In the genomic region with DNA sequence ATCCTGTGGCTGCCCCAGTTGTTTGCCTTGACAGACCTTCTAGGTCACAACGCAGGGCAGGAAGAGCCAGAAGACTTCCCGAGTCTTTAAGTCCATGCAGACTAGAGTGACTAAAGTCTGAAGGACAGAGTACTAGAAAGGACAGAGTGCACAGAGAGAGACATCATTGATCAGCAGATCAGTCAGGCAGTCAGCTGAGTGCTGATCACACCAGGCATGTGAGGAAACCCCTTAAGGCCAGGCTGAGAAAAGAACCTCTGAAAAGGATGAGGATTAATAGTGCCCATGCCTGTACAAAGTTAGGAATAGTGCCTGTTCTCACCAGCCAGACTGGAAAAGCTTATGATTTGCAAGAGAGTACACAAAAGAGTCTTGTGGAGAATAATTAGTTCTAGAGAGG, we compare ENCODE assay signal across 19 cellular contexts.
DNase-seq lines count a peak whose midpoint lies in the region; ATAC-seq and TF ChIP-seq lines count a peak whose summit lies in the region.
"Had no signal": no experiment of that assay in that cellular context is flagged by ENCODE, and none has a peak within 500 bp of the region (broad histone marks: within the 10 kb centered on the region; RNA-seq: fewer than 3 reads in every experiment).

No MANE protein-coding gene starts in this region.

- no peaks in the 10 kb centered on the region for H3K36me3 Mint-ChIP-seq in stimulated activated effector memory CD8-positive, alpha-beta T cell treated with anti-CD3 and anti-CD28 coated beads, Interleukin-12 subunit alpha, Interleukin-12 subunit beta, amount 100 ng/mL, for 72 hours
- H3K36me3 Mint-ChIP-seq: CD4-positive, alpha-beta memory T cell had no signal

- no peaks in the 10 kb centered on the region for H3K4me1 Mint-ChIP-seq in stimulated activated effector memory CD8-positive, alpha-beta T cell treated with anti-CD3 and anti-CD28 coated beads, Interleukin-12 subunit alpha, Interleukin-12 subunit beta, amount 100 ng/mL, for 72 hours
- H3K4me1 Mint-ChIP-seq: B cell; CD4-positive, alpha-beta memory T cell had no signal

- no peak for ATAC-seq in stimulated activated effector memory CD8-positive, alpha-beta T cell treated with anti-CD3 and anti-CD28 coated beads, Interleukin-12 subunit alpha, Interleukin-12 subunit beta, amount 100 ng/mL, for 72 hours

- no peaks in the 10 kb centered on the region for H3K9me3 ChIP-seq in WERI-Rb-1 (ENCODE audit: severe bottlenecking)
- H3K9me3 ChIP-seq: HAP-1 had no signal

- DNase-seq in NCI-H82 (lab: John Stamatoyannopoulos, UW) (peak; percentile 50), NCI-H82 treated with DMSO at 0.1 percent for 48 hours (lab: John Stamatoyannopoulos, UW; ENCODE audit: unreplicated experiment) (no peak), WERI-Rb-1 (peak; percentile 32), left kidney (ENCODE audit: low read depth, low spot score) (peak; percentile 23), NK-92 (lab: John Stamatoyannopoulos, UW; ENCODE audit: unreplicated experiment) (no peak), DMS114 treated with DMSO at 0.1 percent for 48 hours (lab: John Stamatoyannopoulos, UW; ENCODE audit: unreplicated experiment) (no peak), NCI-H1092 treated with DMSO at 0.1 percent for 48 hours (lab: John Stamatoyannopoulos, UW) (no peak)
- no peak for DNase-seq in stimulated activated effector memory CD8-positive, alpha-beta T cell treated with anti-CD3 and anti-CD28 coated beads, Interleukin-12 subunit alpha, Interleukin-12 subunit beta, amount 100 ng/mL, for 72 hours (ENCODE audit: low spot score in 2 of 2)
- DNase-seq: C1 segment of cervical spinal cord; Calu3; CD4-positive, alpha-beta memory T cell; COR-L47; DMS153; DND-41; GOT3; HFFc6 had no signal

- H3K9me3 Mint-ChIP-seq in stimulated activated effector memory CD8-positive, alpha-beta T cell treated with anti-CD3 and anti-CD28 coated beads, Interleukin-12 subunit alpha, Interleukin-12 subunit beta, amount 100 ng/mL, for 72 hours = peaks cover 7% of the 10 kb centered on the region

- no peak for TF ChIP-seq CTCF in WERI-Rb-1 (IDR thresholded peaks at IDR 0.05; ENCODE audit: low read depth, low read length)

- H3K27me3 ChIP-seq in WERI-Rb-1 (ENCODE audit: insufficient read depth, low read depth, severe bottlenecking) = no peaks in the 10 kb centered on the region

- peak overlapping the region; percentile 22; the same call in 1 of the 2 replicates for H3K4me3 ChIP-seq in WERI-Rb-1 (ENCODE audit: low read depth, low read length)
- H3K4me3 ChIP-seq: HAP-1 had no signal

- no peaks in the 10 kb centered on the region for H3K36me3 ChIP-seq in WERI-Rb-1
- H3K36me3 ChIP-seq: HAP-1 had no signal

- peak overlapping the region; percentile 8; the same call in 1 of the 2 replicates for H3K27ac ChIP-seq in WERI-Rb-1
- H3K27ac ChIP-seq: 22Rv1 had no signal

- no peak overlapping the region for H3K27ac Mint-ChIP-seq in stimulated activated effector memory CD8-positive, alpha-beta T cell treated with anti-CD3 and anti-CD28 coated beads, Interleukin-12 subunit alpha, Interleukin-12 subunit beta, amount 100 ng/mL, for 72 hours
- H3K27ac Mint-ChIP-seq: B cell; CD4-positive, alpha-beta memory T cell; HFFc6 had no signal

- no peak overlapping the region for H3K4me3 Mint-ChIP-seq in stimulated activated effector memory CD8-positive, alpha-beta T cell treated with anti-CD3 and anti-CD28 coated beads, Interleukin-12 subunit alpha, Interleukin-12 subunit beta, amount 100 ng/mL, for 72 hours
- H3K4me3 Mint-ChIP-seq: B cell; CD4-positive, alpha-beta memory T cell; HFFc6 had no signal

Comparison
In these comparisons a context has a peak if more than half of its experiments do, and no peak if none do; other contexts are left out.
1. DNase-seq: peak in NCI-H82 (single experiment), WERI-Rb-1 (single experiment) and left kidney (single experiment); none in NCI-H82 treated with DMSO at 0.1 percent for 48 hours (single experiment), stimulated activated effector memory CD8-positive, alpha-beta T cell treated with anti-CD3 and anti-CD28 coated beads, Interleukin-12 subunit alpha, Interleukin-12 subunit beta, amount 100 ng/mL, for 72 hours (0 of 2), NK-92 (single experiment), DMS114 treated with DMSO at 0.1 percent for 48 hours (single experiment) and NCI-H1092 treated with DMSO at 0.1 percent for 48 hours (single experiment).